Comparison of ENCODE assay signal across 22 cellular contexts in genomic region chr4:137640838-137641158, GRCh38.
DNase-seq lines count a peak whose midpoint lies in the region; ATAC-seq, FAIRE-seq and TF ChIP-seq lines count a peak whose summit lies in the region.
"Had no signal": no experiment of that assay in that cellular context is flagged by ENCODE, and none has a peak within 500 bp of the region (broad histone marks: within the 10 kb centered on the region; RNA-seq: fewer than 3 reads in every experiment).

No MANE protein-coding gene starts in this region.

- no peaks in the 10 kb centered on the region for H3K9me3 ChIP-seq in mammary epithelial cell (replicated peaks; ENCODE audit: insufficient read depth, low read length)
- H3K9me3 ChIP-seq in GM12878 (replicated peaks; ENCODE audit: control insufficient read depth, insufficient read depth, low read length), result no peaks in the 10 kb centered on the region
- H3K9me3 ChIP-seq: Caco-2 had no signal

- TF ChIP-seq RAD21 in GM12878 (IDR thresholded peaks at IDR 0.05; ENCODE audit: insufficient read depth, low read depth, low read length), result no peak

- H3K36me3 ChIP-seq in mammary epithelial cell (ENCODE audit: insufficient read depth, low read length) (no peaks in the 10 kb centered on the region), GM12878 (ENCODE audit: control insufficient read depth in 2 of 2, insufficient read depth in 2 of 2, low read length in 1 of 2) (no peaks in the 10 kb centered on the region)

- 85% methylated on average over 1 of the region's 1 CpG for WGBS in mammary epithelial cell (ENCODE audit: low coverage, missing lambda C conversion rate)
- WGBS in GM12878 (ENCODE audit: insufficient coverage, insufficient replicate concordance, low lambda C conversion rate, missing lambda C conversion rate), result 0% methylated on average over 1 of the region's 1 CpG

- peak; percentile 77 for FAIRE-seq in GM12878 (lab: Jason Lieb, UNC)
- FAIRE-seq: G401.6, GM12891 had no signal

- CTCF ChIA-PET in MCF 10A (lab: Yijun Ruan, JAX), result interaction anchor here (0.6 kb wide), 1 partner anchor 935 kb away, joined by 3 read pairs; no protein-coding TSS in a partner anchor
- CTCF ChIA-PET in mammary epithelial cell (lab: Charles Lee; ENCODE audit: low non-redundant PET), result no interaction called here
- CTCF ChIA-PET in GM12878 (lab: Yijun Ruan, JAX), result interaction anchor here (1.0 to 1.6 kb wide), 4 partner anchors 10 to 39 kb away, joined by 3 to 6 read pairs (median 4); no protein-coding TSS in a partner anchor

- in situ Hi-C loops in mammary epithelial cell (cut with MboI; ENCODE audit: low sequenced_read_pairs in 2 of 2), result no loop called here
- in situ Hi-C loops in GM12878 (cut with MboI), result no loop called here

- H3K27ac ChIP-seq in mammary epithelial cell (ENCODE audit: insufficient read depth, low read depth, low read length) (no peak overlapping the region), GM12878 (ENCODE audit: control insufficient read depth, insufficient read depth) (no peak overlapping the region), foreskin keratinocyte (no peak overlapping the region)
- H3K27ac ChIP-seq: 22Rv1, C4-2B, RWPE1 had no signal

- H3K4me3 ChIP-seq in mammary epithelial cell (replicated peaks in 1 of 3; ENCODE audit: insufficient read depth in 1 of 3, low read depth in 2 of 3, low read length in 3 of 3) (no peak overlapping the region), GM12878 (no peak overlapping the region)

- SMC1A ChIA-PET in GM12878 (lab: Charles Lee; ENCODE audit: uncharacterized antibody, unreplicated experiment), result interaction anchor here (0.8 to 2.0 kb wide), 6 partner anchors 11 to 549 kb away, joined by 3 to 11 read pairs (median 3); no protein-coding TSS in a partner anchor

- TF ChIP-seq POLR2A in GM12878 (IDR thresholded peaks at IDR 0.05; ENCODE audit: low read depth, low read length), result no peak

- ATAC-seq in HG02885 (IDR thresholded peaks at IDR 0.05; ENCODE audit: poor library complexity, unreplicated experiment) (peak; percentile 35), GM12878 (peak; percentile 61), foreskin keratinocyte (no peak)
- no peak for ATAC-seq in stimulated activated naive B cell treated with anti-CD40 and anti-IgM and Interleukin-4, amounts not matched to agents 10 μg/mL and 1 μg/mL and 100 μg/mL, for 72 hours (replicated peaks)
- ATAC-seq: CD8-positive, alpha-beta T cell; Panc1 had no signal

- DNase-seq in MCF 10A (ENCODE audit: unreplicated experiment), result no peak
- DNase-seq in mammary epithelial cell, result no peak
- DNase-seq in GM12878 (ENCODE audit: low read depth, low spot score), result no peak
- DNase-seq in stimulated activated naive B cell treated with anti-CD40 and anti-IgM and Interleukin-4, amounts not matched to agents 10 μg/mL and 1 μg/mL and 100 μg/mL, for 72 hours, result no peak
- no peak for DNase-seq in foreskin keratinocyte
- no peak for DNase-seq in superior temporal gyrus (ENCODE audit: extremely low spot score)
- DNase-seq: Caco-2; CD8-positive, alpha-beta T cell; IMR-90; KG1; MM.1S; NCI-H2029; NCI-H526 treated with DMSO at 0.1 percent for 48 hours; SHP77 had no signal

- H3K9ac ChIP-seq in mammary epithelial cell (ENCODE audit: insufficient read depth, low read length) (no peak overlapping the region), GM12878 (ENCODE audit: control insufficient read depth, insufficient read depth, low read length) (no peak overlapping the region)

- H3K79me2 ChIP-seq in mammary epithelial cell (ENCODE audit: insufficient read depth, low read length), result no peaks in the 10 kb centered on the region
- H3K79me2 ChIP-seq in GM12878 (ENCODE audit: control insufficient read depth, insufficient read depth, low read length), result no peaks in the 10 kb centered on the region

- POLR2A ChIA-PET in MCF 10A (lab: Yijun Ruan, JAX), result no interaction called here
- POLR2A ChIA-PET in GM12878 (lab: Charles Lee), result interaction anchor here (1.1 kb wide), 1 partner anchor 10 kb away, joined by 3 read pairs; no protein-coding TSS in a partner anchor

- H3K36me3 Mint-ChIP-seq in MCF 10A (ENCODE audit: insufficient read depth, unreplicated experiment), result no peaks in the 10 kb centered on the region
- no peaks in the 10 kb centered on the region for H3K36me3 Mint-ChIP-seq in stimulated activated naive B cell treated with anti-CD40 and anti-IgM and Interleukin-4, amounts not matched to agents 10 μg/mL and 1 μg/mL and 100 μg/mL, for 72 hours
- H3K36me3 Mint-ChIP-seq: CD8-positive, alpha-beta T cell had no signal

- no peaks in the 10 kb centered on the region for H3K4me1 ChIP-seq in mammary epithelial cell (ENCODE audit: insufficient read depth, low read length)
- peaks cover 6% of the 10 kb centered on the region; the same call in 1 of the 2 replicates for H3K4me1 ChIP-seq in GM12878 (ENCODE audit: control insufficient read depth, insufficient read depth, low read length)
- no peaks in the 10 kb centered on the region for H3K4me1 ChIP-seq in foreskin keratinocyte
- H3K4me1 ChIP-seq: Caco-2 had no signal

- H3K4me3 Mint-ChIP-seq in MCF 10A (ENCODE audit: unreplicated experiment), result no peak overlapping the region
- H3K4me3 Mint-ChIP-seq in stimulated activated naive B cell treated with anti-CD40 and anti-IgM and Interleukin-4, amounts not matched to agents 10 μg/mL and 1 μg/mL and 100 μg/mL, for 72 hours, result no peak overlapping the region
- H3K4me3 Mint-ChIP-seq: B cell; CD8-positive, alpha-beta T cell had no signal

- no peaks in the 10 kb centered on the region for H4K20me1 ChIP-seq in mammary epithelial cell (ENCODE audit: insufficient read depth, low read length)
- no peaks in the 10 kb centered on the region for H4K20me1 ChIP-seq in GM12878 (ENCODE audit: control insufficient read depth, insufficient read depth)

- H3K9me3 Mint-ChIP-seq in MCF 10A (ENCODE audit: unreplicated experiment), result peaks cover 7% of the 10 kb centered on the region
- peaks cover 0 to 4% of the 10 kb centered on the region in 2 donors for H3K9me3 Mint-ChIP-seq in stimulated activated naive B cell treated with anti-CD40 and anti-IgM and Interleukin-4, amounts not matched to agents 10 μg/mL and 1 μg/mL and 100 μg/mL, for 72 hours

- H3K4me2 ChIP-seq in mammary epithelial cell (ENCODE audit: insufficient read depth, low read depth, low read length) (no peak overlapping the region), GM12878 (ENCODE audit: control insufficient read depth, insufficient read depth) (no peak overlapping the region)

- H3K27me3 Mint-ChIP-seq in MCF 10A (ENCODE audit: insufficient read depth, unreplicated experiment), result no peaks in the 10 kb centered on the region
- H3K27me3 Mint-ChIP-seq in stimulated activated naive B cell treated with anti-CD40 and anti-IgM and Interleukin-4, amounts not matched to agents 10 μg/mL and 1 μg/mL and 100 μg/mL, for 72 hours, result no peaks in the 10 kb centered on the region
- H3K27me3 Mint-ChIP-seq: B cell had no signal

- dilution Hi-C loops in mammary epithelial cell (cut with HindIII; ENCODE audit: low sequenced_read_pairs), result no loop called here

- H3K27ac Mint-ChIP-seq in MCF 10A (ENCODE audit: low read depth, unreplicated experiment), result peak overlapping the region; percentile 85
- no peak overlapping the region for H3K27ac Mint-ChIP-seq in stimulated activated naive B cell treated with anti-CD40 and anti-IgM and Interleukin-4, amounts not matched to agents 10 μg/mL and 1 μg/mL and 100 μg/mL, for 72 hours
- H3K27ac Mint-ChIP-seq: B cell; CD8-positive, alpha-beta T cell had no signal

- TF ChIP-seq EP300 in GM12878 (IDR thresholded peaks at IDR 0.05; ENCODE audit: borderline replicate concordance in 1 of 2, control insufficient read depth in 1 of 2, low read depth in 2 of 2, low read length in 2 of 2), result no peak

- peaks cover 23% of the 10 kb centered on the region for H3K4me1 Mint-ChIP-seq in MCF 10A (ENCODE audit: insufficient read depth, unreplicated experiment)
- no peaks in the 10 kb centered on the region for H3K4me1 Mint-ChIP-seq in stimulated activated naive B cell treated with anti-CD40 and anti-IgM and Interleukin-4, amounts not matched to agents 10 μg/mL and 1 μg/mL and 100 μg/mL, for 72 hours
- H3K4me1 Mint-ChIP-seq: B cell had no signal

- H2AFZ ChIP-seq in mammary epithelial cell (ENCODE audit: low read depth, low read length) (no peak overlapping the region), GM12878 (ENCODE audit: control insufficient read depth, low read depth, low read length) (no peak overlapping the region)

- intact Hi-C loops in MCF 10A (cut with micrococcal nuclease), result no loop called here
- intact Hi-C loops in mammary epithelial cell (cut with micrococcal nuclease), result no loop called here
- intact Hi-C loops in GM12878 (cut with micrococcal nuclease; ENCODE audit: unreplicated experiment), result loop anchor here (2.0 to 5.0 kb wide), 2 partner anchors 36 to 767 kb away; no protein-coding TSS in a partner anchor

- H3K27me3 ChIP-seq in mammary epithelial cell (ENCODE audit: insufficient read depth, low read length) (no peaks in the 10 kb centered on the region), GM12878 (replicated peaks in 1 of 2; ENCODE audit: control insufficient read depth in 2 of 2, insufficient read depth in 2 of 2, low read length in 1 of 2) (no peaks in the 10 kb centered on the region), foreskin keratinocyte (no peaks in the 10 kb centered on the region)

- RAD21 ChIA-PET in GM12878 (lab: Charles Lee; ENCODE audit: unreplicated experiment), result interaction anchor here (0.9 to 1.1 kb wide), 3 partner anchors 20 to 149 kb away, joined by 3 read pairs; no protein-coding TSS in a partner anchor

- TF ChIP-seq CTCF in MCF 10A (IDR thresholded peaks at IDR 0.05; ENCODE audit: unreplicated experiment) (no peak), mammary epithelial cell (conservative IDR thresholded peaks at IDR 0.05 in 1 of 2, IDR thresholded peaks at IDR 0.05 in 1 of 2; ENCODE audit: extremely low read depth in 1 of 2, insufficient read depth in 1 of 2, low read depth in 1 of 2, low read length in 2 of 2) (no peak), GM12878 (IDR thresholded peaks at IDR 0.05 in 2 of 3, conservative IDR thresholded peaks at IDR 0.05 in 1 of 3; ENCODE audit: control insufficient read depth in 2 of 3, extremely low read depth in 1 of 3, insufficient read depth in 1 of 3, low read depth in 3 of 3, low read length in 3 of 3) (no peak), foreskin keratinocyte (conservative IDR thresholded peaks at IDR 0.05) (no peak)

- BruUV-seq in MCF 10A (replicated peaks; lab: Mats Ljungman, UMichigan) (no TSS peak), mammary epithelial cell (replicated peaks; lab: Mats Ljungman, UMichigan) (no TSS peak), GM12878 (replicated peaks; lab: Mats Ljungman, UMichigan) (no TSS peak)

TF ChIP-seq in GM12878, 131 proteins besides CTCF, POLR2A, EP300 and RAD21:
- TF ChIP-seq SP1 (IDR thresholded peaks at IDR 0.05; ENCODE audit: low read depth, low read length), result no peak
- TF ChIP-seq MTA2 (IDR thresholded peaks at IDR 0.05; ENCODE audit: low read depth), result peak; percentile 27; the same call in 1 of the 2 replicates
- TF ChIP-seq SMARCA5 (IDR thresholded peaks at IDR 0.05), result peak; percentile 92; the same call in 1 of the 2 replicates
- peak; percentile 38; the same call in 1 of the 2 replicates for TF ChIP-seq JUNB (IDR thresholded peaks at IDR 0.05)

Comparison
In these comparisons a context has a peak if more than half of its experiments do, and no peak if none do; other contexts are left out.
1. ATAC-seq: peak in HG02885 (single experiment) and GM12878 (single experiment); none in stimulated activated naive B cell treated with anti-CD40 and anti-IgM and Interleukin-4, amounts not matched to agents 10 μg/mL and 1 μg/mL and 100 μg/mL, for 72 hours (0 of 2) and foreskin keratinocyte (single experiment).